28 cellular contexts compared by ENCODE assay signal in genomic region chr12:112133418-112133817, GRCh38.
"Had no signal": no experiment of that assay in that cellular context is flagged by ENCODE, and none has a peak within 500 bp of the region (broad histone marks: within the 10 kb centered on the region; RNA-seq: fewer than 3 reads in every experiment).

No MANE protein-coding gene starts in this region.

- ATAC-seq: activated CD8-positive, alpha-beta memory T cell treated with anti-CD3 and anti-CD28 coated beads, Interleukin-2, amount 10 ng/mL, durations not matched to agents 7 days and 5 days; activated T-cell treated with anti-CD3 and anti-CD28 coated beads, Interleukin-2, amount 50 U/mL, for 4 hours; activated T-helper 17 cell treated with anti-CD3 and anti-CD28 coated beads, Interleukin-2, amount 50 U/mL, for 72 hours; PC-3; SK-N-SH treated with all-trans-retinoic acid at 6 μM for 48 hours; T-helper 17 cell; WTC11 had no signal

- H3K27ac ChIP-seq: SJSA1 had no signal

- H3K9me3 ChIP-seq: breast epithelium, SJSA1 had no signal

- H3K36me3 ChIP-seq: breast epithelium had no signal

- H3K27me3 Mint-ChIP-seq: activated CD8-positive, alpha-beta memory T cell treated with anti-CD3 and anti-CD28 coated beads, Interleukin-2, amount 10 ng/mL, durations not matched to agents 7 days and 5 days; activated naive CD8-positive, alpha-beta T cell treated with anti-CD3 and anti-CD28 coated beads, Interleukin-2, amount 10 ng/mL, durations not matched to agents 7 days and 5 days; activated T-helper 17 cell treated with anti-CD3 and anti-CD28 coated beads, Interleukin-2, amount 50 U/mL, for 72 hours; T-helper 17 cell had no signal

- H3K9me3 Mint-ChIP-seq: activated naive CD4-positive, alpha-beta T cell treated with anti-CD3 and anti-CD28 coated beads for 36 hours; activated naive CD8-positive, alpha-beta T cell treated with anti-CD3 and anti-CD28 coated beads, Interleukin-2, amount 10 ng/mL, durations not matched to agents 7 days and 5 days; activated T-cell treated with anti-CD3 and anti-CD28 coated beads, Interleukin-2, amount 50 U/mL, for 4 hours; activated T-helper 17 cell treated with anti-CD3 and anti-CD28 coated beads, Interleukin-2, amount 50 U/mL, for 72 hours; WTC11 had no signal

- H3K27me3 ChIP-seq: breast epithelium, SJSA1 had no signal

- H3K4me3 ChIP-seq: breast epithelium, SJSA1 had no signal

- H3K4me3 Mint-ChIP-seq: activated CD8-positive, alpha-beta memory T cell treated with anti-CD3 and anti-CD28 coated beads, Interleukin-2, amount 10 ng/mL, durations not matched to agents 7 days and 5 days; activated naive CD4-positive, alpha-beta T cell treated with anti-CD3 and anti-CD28 coated beads for 36 hours; activated naive CD8-positive, alpha-beta T cell treated with anti-CD3 and anti-CD28 coated beads, Interleukin-2, amount 10 ng/mL, durations not matched to agents 7 days and 5 days; activated T-cell treated with anti-CD3 and anti-CD28 coated beads, Interleukin-2, amount 50 U/mL, for 4 hours; T-helper 17 cell; WTC11 had no signal

- DNase-seq: activated CD4-positive, alpha-beta T cell treated with anti-CD3 and anti-CD28 coated beads for 48 hours; activated CD4-positive, alpha-beta T cell treated with anti-CD3 and anti-CD28 coated beads, Interleukin-2, amount 50 U/mL, for 4 hours; activated CD4-positive, CD25-positive, alpha-beta regulatory T cell treated with anti-CD3 and anti-CD28 coated beads, Interleukin-2, amount 50 U/mL, for 72 hours; activated CD8-positive, alpha-beta memory T cell treated with anti-CD3 and anti-CD28 coated beads, Interleukin-2, amount 10 ng/mL, durations not matched to agents 7 days and 5 days; activated gamma-delta T cell; activated naive CD4-positive, alpha-beta T cell treated with anti-CD3 and anti-CD28 coated beads for 36 hours; activated naive CD8-positive, alpha-beta T cell treated with anti-CD3 and anti-CD28 coated beads, Interleukin-2, amount 10 ng/mL, durations not matched to agents 7 days and 5 days; activated T-cell treated with anti-CD3 and anti-CD28 coated beads, Interleukin-2, amount 50 U/mL, for 4 hours; aorta; caudate nucleus; Kasumi-1; KBM-7; NCI-H1105 treated with DMSO at 0.1 percent for 48 hours; NCI-H146; NCI-H187 treated with DMSO at 0.1 percent for 48 hours; NCI-H2081 treated with DMSO at 0.1 percent for 48 hours; NCI-H446; NCI-H524; PC-3; SHP77; SW 1271; T-helper 17 cell; T-helper 9 cell had no signal

- H3K4me1 Mint-ChIP-seq: WTC11 had no signal

- H3K27ac Mint-ChIP-seq: activated CD8-positive, alpha-beta memory T cell treated with anti-CD3 and anti-CD28 coated beads, Interleukin-2, amount 10 ng/mL, durations not matched to agents 7 days and 5 days; WTC11 had no signal
